In the genomic region with DNA sequence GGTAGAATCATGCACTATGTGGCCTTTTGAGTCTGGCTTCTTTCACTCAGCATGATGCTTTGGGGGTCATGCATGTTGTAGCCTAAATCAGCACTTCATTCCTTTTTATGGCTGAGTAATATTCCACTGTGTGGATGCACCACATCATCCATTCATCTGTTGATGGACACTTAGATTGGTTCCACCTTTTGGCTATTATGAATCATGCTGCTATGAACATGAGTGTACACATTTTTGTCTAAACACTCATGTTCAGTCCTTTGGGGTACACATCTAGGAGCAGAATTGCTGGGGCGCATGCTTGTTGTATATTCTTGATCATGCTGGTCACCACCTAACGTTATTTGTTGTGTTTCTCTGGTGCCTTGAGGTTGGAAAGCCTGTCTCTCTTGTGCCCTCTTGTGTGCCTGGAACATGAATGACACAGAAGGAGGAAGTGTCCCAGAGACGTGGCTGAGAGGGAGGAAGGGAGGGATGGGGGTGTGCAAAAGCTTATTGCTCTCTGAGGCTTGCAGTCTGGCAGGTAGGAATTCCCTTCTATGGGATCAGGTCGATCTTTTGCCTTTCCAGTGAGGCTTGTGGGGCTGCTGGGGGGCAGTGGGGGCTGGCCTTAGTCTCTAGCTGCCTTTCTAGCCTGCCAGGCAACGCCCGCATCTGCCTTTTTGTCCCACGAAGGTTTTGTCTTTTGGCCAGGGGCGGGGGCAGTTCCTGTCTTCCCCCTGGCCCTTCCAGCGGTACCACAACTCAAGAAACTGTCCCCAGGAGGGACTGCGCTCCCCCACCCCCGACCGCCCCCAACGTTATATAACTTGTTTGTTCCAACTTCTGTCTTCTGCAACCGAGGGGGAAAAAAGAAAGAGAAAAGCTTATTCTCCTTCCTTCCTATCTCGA, we compare ENCODE assay signal across 7 cellular contexts. TPM values are rescaled to one million over a fixed set of nuclear protein-coding genes. Genes with fewer than 3 reads are reported as not detected.
DNase-seq lines count a peak whose midpoint lies in the region; TF ChIP-seq lines count a peak whose summit lies in the region.
"Had no signal": no experiment of that assay in that cellular context is flagged by ENCODE, and none has a peak within 500 bp of the region (broad histone marks: within the 10 kb centered on the region; RNA-seq: fewer than 3 reads in every experiment).

No MANE protein-coding gene starts in this region.

- H3K4me1 Mint-ChIP-seq in activated T-cell treated with anti-CD3 and anti-CD28 coated beads, Interleukin-2, amount 50 U/mL, for 24 hours (ENCODE audit: low read depth), result peaks cover 26% of the 10 kb centered on the region

- no peak overlapping the region for H3K27ac ChIP-seq in smooth muscle cell (ENCODE audit: low read depth)

- 79% methylated on average over 15 of the region's 15 CpGs for WGBS in smooth muscle cell (ENCODE audit: low lambda C conversion rate)

- no peak overlapping the region for H3K27ac Mint-ChIP-seq in activated T-cell treated with anti-CD3 and anti-CD28 coated beads, Interleukin-2, amount 50 U/mL, for 24 hours
- H3K27ac Mint-ChIP-seq: mesothelial cell of epicardium had no signal

- no peaks in the 10 kb centered on the region for H3K9me3 ChIP-seq in smooth muscle cell (replicated peaks; ENCODE audit: low read depth)

- TF ChIP-seq CTCF in fibroblast of mammary gland (conservative IDR thresholded peaks at IDR 0.05; ENCODE audit: control insufficient read depth, insufficient read depth, low read depth, low read length) (no peak), smooth muscle cell (IDR thresholded peaks at IDR 0.05; ENCODE audit: borderline replicate concordance, insufficient read depth, poor library complexity, severe bottlenecking) (no peak)

- no peaks in the 10 kb centered on the region for H3K36me3 ChIP-seq in smooth muscle cell (ENCODE audit: low read depth)

- no peak overlapping the region for H3K9ac ChIP-seq in smooth muscle cell (ENCODE audit: low read depth)

- H3K4me2 ChIP-seq in smooth muscle cell, result no peak overlapping the region

- H3K4me1 ChIP-seq in smooth muscle cell (ENCODE audit: low read depth), result peaks cover 2% of the 10 kb centered on the region

- DNase-seq in NOMO-1 treated with dmso at 0.1 percent for 144 hours (lab: John Stamatoyannopoulos, UW; ENCODE audit: unreplicated experiment) (peak; percentile 70), fibroblast of mammary gland (ENCODE audit: low read depth) (peak; percentile 45), superior temporal gyrus (ENCODE audit: extremely low spot score) (peak; percentile 47), NCI-H748 (lab: John Stamatoyannopoulos, UW; ENCODE audit: unreplicated experiment) (no peak), smooth muscle cell (lab: John Stamatoyannopoulos, UW; ENCODE audit: unreplicated experiment) (no peak)
- DNase-seq in activated T-cell treated with anti-CD3 and anti-CD28 coated beads, Interleukin-2, amount 50 U/mL, for 24 hours, result no peak

- no peak overlapping the region for H2AFZ ChIP-seq in smooth muscle cell (ENCODE audit: low read depth)

- H4K20me1 ChIP-seq in smooth muscle cell (ENCODE audit: low read depth), result peaks cover 17% of the 10 kb centered on the region

- no peaks in the 10 kb centered on the region for H3K27me3 Mint-ChIP-seq in activated T-cell treated with anti-CD3 and anti-CD28 coated beads, Interleukin-2, amount 50 U/mL, for 24 hours

- H3F3A ChIP-seq in smooth muscle cell (ENCODE audit: low read depth), result peaks cover 3% of the 10 kb centered on the region

- H3K4me3 ChIP-seq in fibroblast of mammary gland (ENCODE audit: control insufficient read depth, low read depth, low read length) (no peak overlapping the region), smooth muscle cell (no peak overlapping the region)

- H3K36me3 Mint-ChIP-seq in activated T-cell treated with anti-CD3 and anti-CD28 coated beads, Interleukin-2, amount 50 U/mL, for 24 hours (ENCODE audit: low read depth), result peaks cover 5% of the 10 kb centered on the region
- H3K36me3 Mint-ChIP-seq: mesothelial cell of epicardium had no signal

- no peaks in the 10 kb centered on the region for H3K9me3 Mint-ChIP-seq in activated T-cell treated with anti-CD3 and anti-CD28 coated beads, Interleukin-2, amount 50 U/mL, for 24 hours

- H3K27me3 ChIP-seq in smooth muscle cell (ENCODE audit: low read depth), result no peaks in the 10 kb centered on the region

- peaks cover 44% of the 10 kb centered on the region for H3K79me2 ChIP-seq in smooth muscle cell (ENCODE audit: low read depth)

- no peak overlapping the region for H3K4me3 Mint-ChIP-seq in activated T-cell treated with anti-CD3 and anti-CD28 coated beads, Interleukin-2, amount 50 U/mL, for 24 hours
- H3K4me3 Mint-ChIP-seq: mesothelial cell of epicardium had no signal

RNA-seq across cellular contexts. Expression of a gene that starts 7.6 kb away (rescaled TPM):
- total RNA-seq in smooth muscle cell, result 3.9 and 5.6 TPM in 2 replicates
- 7.6 and 8.7 TPM in 2 replicates for polyA plus RNA-seq in smooth muscle cell

RNA-seq across cellular contexts. Expression of a gene that starts 31.7 kb away (rescaled TPM):
- total RNA-seq in smooth muscle cell, result 4.4 and 5.0 TPM in 2 replicates
- polyA plus RNA-seq in smooth muscle cell, result 31.7 and 42.0 TPM in 2 replicates

RNA-seq across cellular contexts. Expression of a gene that starts 37.8 kb away (rescaled TPM):
- total RNA-seq in smooth muscle cell, result 196 and 221 TPM in 2 replicates
- polyA plus RNA-seq in smooth muscle cell, result 715 and 1,048 TPM in 2 replicates

RNA-seq across cellular contexts. Expression of a gene that starts 39.1 kb away (rescaled TPM):
- 1.0 and 1.6 TPM in 2 replicates for total RNA-seq in smooth muscle cell
- polyA plus RNA-seq in smooth muscle cell, result 3.1 and 3.5 TPM in 2 replicates

RNA-seq across cellular contexts. Expression of a gene that starts 55.8 kb away (rescaled TPM):
- 69.6 and 81.5 TPM in 2 replicates for total RNA-seq in smooth muscle cell
- 117 and 141 TPM in 2 replicates for polyA plus RNA-seq in smooth muscle cell

Comparison
In these comparisons a context has a peak if more than half of its experiments do, and no peak if none do; other contexts are left out.
1. DNase-seq: peak in NOMO-1 treated with dmso at 0.1 percent for 144 hours (single experiment), fibroblast of mammary gland (single experiment) and superior temporal gyrus (single experiment); none in NCI-H748 (single experiment), activated T-cell treated with anti-CD3 and anti-CD28 coated beads, Interleukin-2, amount 50 U/mL, for 24 hours (single experiment) and smooth muscle cell (single experiment).